In genomic region chr1:53001128-53001527, GRCh38 we compare ENCODE assay signal across 19 cellular contexts.
"Had no signal": no experiment of that assay in that cellular context is flagged by ENCODE, and none has a peak within 500 bp of the region (broad histone marks: within the 10 kb centered on the region; RNA-seq: fewer than 3 reads in every experiment).

No MANE protein-coding gene starts in this region.

- H3K4me1 Mint-ChIP-seq: naive thymus-derived CD8-positive, alpha-beta T cell; stimulated activated naive B cell treated with anti-CD40 and anti-IgM and Interleukin-4, amounts not matched to agents 10 μg/mL and 1 μg/mL and 100 μg/mL, for 72 hours had no signal

- H3K9me3 Mint-ChIP-seq: effector memory CD8-positive, alpha-beta T cell; naive thymus-derived CD8-positive, alpha-beta T cell; stimulated activated naive CD8-positive, alpha-beta T cell treated with anti-CD3 and anti-CD28 coated beads, Interleukin-15, Interleukin-2, amounts not matched to agents 100 ng/mL and 50 ng/mL, for 24 hours had no signal

- DNase-seq: cortex of kidney; effector memory CD8-positive, alpha-beta T cell; foreskin fibroblast; gastrocnemius medialis; heart left ventricle; kidney; left lung; naive thymus-derived CD8-positive, alpha-beta T cell; pancreas; right lobe of liver; small intestine; stimulated activated CD4-positive, alpha-beta T cell treated with anti-CD3 and anti-CD28 coated beads, Interleukin-15, amount 100 ng/mL, for 24 hours; stimulated activated CD4-positive, alpha-beta T cell treated with anti-CD3 and anti-CD28 coated beads, Interleukin-2, amount 100 ng/mL, for 48 hours; stimulated activated naive B cell treated with anti-CD40 and anti-IgM and Interleukin-4, amounts not matched to agents 10 μg/mL and 1 μg/mL and 100 μg/mL, for 72 hours; upper lobe of left lung; uterus had no signal

- ATAC-seq: effector memory CD8-positive, alpha-beta T cell; esophagus mucosa; gastrocnemius medialis; heart left ventricle; left lung; naive thymus-derived CD8-positive, alpha-beta T cell; pancreas; stimulated activated naive B cell treated with anti-CD40 and anti-IgM and Interleukin-4, amounts not matched to agents 10 μg/mL and 1 μg/mL and 100 μg/mL, for 72 hours had no signal

- H3K27ac Mint-ChIP-seq: effector memory CD8-positive, alpha-beta T cell; naive thymus-derived CD8-positive, alpha-beta T cell; progenitor cell of endocrine pancreas; stimulated activated naive B cell treated with anti-CD40 and anti-IgM and Interleukin-4, amounts not matched to agents 10 μg/mL and 1 μg/mL and 100 μg/mL, for 72 hours; stimulated activated naive CD8-positive, alpha-beta T cell treated with anti-CD3 and anti-CD28 coated beads, Interleukin-15, Interleukin-2, amounts not matched to agents 100 ng/mL and 50 ng/mL, for 24 hours had no signal

- H3K27me3 Mint-ChIP-seq: effector memory CD8-positive, alpha-beta T cell; naive thymus-derived CD8-positive, alpha-beta T cell; stimulated activated naive CD8-positive, alpha-beta T cell treated with anti-CD3 and anti-CD28 coated beads, Interleukin-15, Interleukin-2, amounts not matched to agents 100 ng/mL and 50 ng/mL, for 24 hours had no signal

- H3K4me3 Mint-ChIP-seq: effector memory CD8-positive, alpha-beta T cell; naive thymus-derived CD8-positive, alpha-beta T cell; stimulated activated naive B cell treated with anti-CD40 and anti-IgM and Interleukin-4, amounts not matched to agents 10 μg/mL and 1 μg/mL and 100 μg/mL, for 72 hours; stimulated activated naive CD8-positive, alpha-beta T cell treated with anti-CD3 and anti-CD28 coated beads, Interleukin-15, Interleukin-2, amounts not matched to agents 100 ng/mL and 50 ng/mL, for 24 hours had no signal
